ENCODE assay signal across 31 cellular contexts in the genomic region with DNA sequence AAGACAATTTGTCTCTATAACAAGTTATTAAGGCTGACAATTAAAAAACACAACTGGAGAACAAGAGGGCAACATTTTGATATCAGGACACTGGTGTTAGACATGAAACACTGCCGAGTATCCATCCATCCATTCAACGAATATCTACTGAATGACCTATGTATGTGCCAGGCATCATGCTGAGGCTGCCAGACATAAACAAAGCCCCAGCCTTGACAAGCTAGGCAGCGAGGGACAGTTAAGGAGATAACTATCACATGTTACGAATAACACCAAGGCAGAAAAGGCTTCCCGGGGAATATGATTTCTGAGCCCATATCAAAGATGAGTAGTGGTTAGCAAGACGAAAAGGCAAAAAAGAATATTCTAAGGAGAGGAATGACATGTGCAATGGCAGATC.
"Had no signal": no experiment of that assay in that cellular context is flagged by ENCODE, and none has a peak within 500 bp of the region (broad histone marks: within the 10 kb centered on the region; RNA-seq: fewer than 3 reads in every experiment).

No MANE protein-coding gene starts in this region.

- H3K27ac ChIP-seq: left lung, pancreas, prostate gland, skin epidermis, stomach, testis, thyroid gland, transverse colon, upper lobe of left lung had no signal

- H3K9me3 ChIP-seq: left lung, mucosa of descending colon, pancreas, prostate gland, stomach, testis, thyroid gland, transverse colon, upper lobe of left lung had no signal

- H3K4me1 ChIP-seq: left lung, pancreas, prostate gland, stomach, thyroid gland, transverse colon, upper lobe of left lung had no signal

- H3K4me3 ChIP-seq: left lung, lung, mucosa of descending colon, pancreas, prostate gland, skin epidermis, stomach, testis, thyroid gland, transverse colon, upper lobe of left lung had no signal

- H3K27me3 Mint-ChIP-seq: naive thymus-derived CD4-positive, alpha-beta T cell; natural killer cell treated with Interleukin-12 subunit alpha and Interleukin-12 subunit beta and Interleukin-15 and Interleukin-18, amount 100 ng/mL, for 72 hours; stimulated activated naive B cell treated with anti-CD40 and anti-IgM and Interleukin-4, amounts not matched to agents 10 μg/mL and 1 μg/mL and 100 μg/mL, for 72 hours had no signal

- H3K27ac Mint-ChIP-seq: immature natural killer cell; naive thymus-derived CD4-positive, alpha-beta T cell; natural killer cell treated with Interleukin-12 subunit alpha and Interleukin-12 subunit beta and Interleukin-15 and Interleukin-18, amount 100 ng/mL, for 72 hours; stimulated activated naive B cell treated with anti-CD40 and anti-IgM and Interleukin-4, amounts not matched to agents 10 μg/mL and 1 μg/mL and 100 μg/mL, for 72 hours had no signal

- H3K9me3 Mint-ChIP-seq: immature natural killer cell; naive thymus-derived CD4-positive, alpha-beta T cell; natural killer cell treated with Interleukin-12 subunit alpha and Interleukin-12 subunit beta and Interleukin-15 and Interleukin-18, amount 100 ng/mL, for 72 hours; neural crest cell had no signal

- FAIRE-seq: islet of Langerhans had no signal

- H3K4me1 Mint-ChIP-seq: immature natural killer cell, neural crest cell had no signal

- ATAC-seq: left colon; left lung; mucosa of descending colon; naive thymus-derived CD4-positive, alpha-beta T cell; natural killer cell treated with Interleukin-12 subunit alpha and Interleukin-12 subunit beta and Interleukin-15 and Interleukin-18, amount 100 ng/mL, for 72 hours; pancreas; right cardiac atrium; sciatic nerve; stimulated activated naive B cell treated with anti-CD40 and anti-IgM and Interleukin-4, amounts not matched to agents 10 μg/mL and 1 μg/mL and 100 μg/mL, for 72 hours; stimulated activated naive CD8-positive, alpha-beta T cell treated with anti-CD3 and anti-CD28 coated beads, Interleukin-15, Interleukin-2, amounts not matched to agents 100 U/mL and 50 U/mL, for 24 hours had no signal

- DNase-seq: hypothalamus; immature natural killer cell; kidney; left colon; left lung; midbrain; mucosa of descending colon; naive thymus-derived CD4-positive, alpha-beta T cell; nucleus accumbens; pancreas; posterior cingulate gyrus; retina; right cardiac atrium; stimulated activated CD4-positive, alpha-beta T cell treated with anti-CD3 and anti-CD28 coated beads, Interleukin-12 subunit alpha, Interleukin-12 subunit beta, amount 100 ng/mL, for 4 hours; stimulated activated CD4-positive, alpha-beta T cell treated with anti-CD3 and anti-CD28 coated beads, Interleukin-15, amount 100 ng/mL, for 24 hours; stimulated activated CD4-positive, alpha-beta T cell treated with anti-CD3 and anti-CD28 coated beads, Interleukin-2, amount 100 ng/mL, for 24 hours; stimulated activated CD4-positive, alpha-beta T cell treated with anti-CD3 and anti-CD28 coated beads, Interleukin-4, amount 100 ng/mL, for 1 hour; stimulated activated naive B cell treated with anti-CD40 and anti-IgM and Interleukin-4, amounts not matched to agents 10 μg/mL and 1 μg/mL and 100 μg/mL, for 72 hours; stimulated activated naive CD8-positive, alpha-beta T cell treated with anti-CD3 and anti-CD28 coated beads, Interleukin-15, Interleukin-2, amounts not matched to agents 100 U/mL and 50 U/mL, for 24 hours; stomach; testis; thyroid gland; transverse colon had no signal

- H3K4me3 Mint-ChIP-seq: immature natural killer cell; naive thymus-derived CD4-positive, alpha-beta T cell; natural killer cell treated with Interleukin-12 subunit alpha and Interleukin-12 subunit beta and Interleukin-15 and Interleukin-18, amount 100 ng/mL, for 72 hours; neural crest cell; stimulated activated naive B cell treated with anti-CD40 and anti-IgM and Interleukin-4, amounts not matched to agents 10 μg/mL and 1 μg/mL and 100 μg/mL, for 72 hours had no signal

- H3K27me3 ChIP-seq: left lung, pancreas, stomach, testis, thyroid gland, transverse colon, upper lobe of left lung had no signal
